ENCODE assay signal across 9 cellular contexts in genomic region chr1:193533883-193534282, GRCh38.
"Had no signal": no experiment of that assay in that cellular context is flagged by ENCODE, and none has a peak within 500 bp of the region (broad histone marks: within the 10 kb centered on the region; RNA-seq: fewer than 3 reads in every experiment).

No MANE protein-coding gene starts in this region.

- DNase-seq: activated CD4-positive, CD25-positive, alpha-beta regulatory T cell treated with anti-CD3 and anti-CD28 coated beads, Interleukin-2, amount 50 U/mL, for 72 hours; activated naive CD4-positive, alpha-beta T cell treated with anti-CD3 and anti-CD28 coated beads for 36 hours; colonic mucosa; mammary epithelial cell; naive thymus-derived CD4-positive, alpha-beta T cell; thyroid gland had no signal

- H3K4me3 ChIP-seq: cardiac muscle cell, colonic mucosa, hepatocyte, thyroid gland had no signal

- H3K9me3 ChIP-seq: colonic mucosa, thyroid gland had no signal

- H3K27ac ChIP-seq: cardiac muscle cell, colonic mucosa, hepatocyte, parathyroid adenoma, thyroid gland had no signal

- H3K27me3 ChIP-seq: cardiac muscle cell, colonic mucosa, hepatocyte, thyroid gland had no signal

- H3K4me1 ChIP-seq: colonic mucosa, parathyroid adenoma, thyroid gland had no signal

- H3K36me3 ChIP-seq: cardiac muscle cell, colonic mucosa, thyroid gland had no signal
